ENCODE assay signal across 10 cellular contexts in the genomic region with DNA sequence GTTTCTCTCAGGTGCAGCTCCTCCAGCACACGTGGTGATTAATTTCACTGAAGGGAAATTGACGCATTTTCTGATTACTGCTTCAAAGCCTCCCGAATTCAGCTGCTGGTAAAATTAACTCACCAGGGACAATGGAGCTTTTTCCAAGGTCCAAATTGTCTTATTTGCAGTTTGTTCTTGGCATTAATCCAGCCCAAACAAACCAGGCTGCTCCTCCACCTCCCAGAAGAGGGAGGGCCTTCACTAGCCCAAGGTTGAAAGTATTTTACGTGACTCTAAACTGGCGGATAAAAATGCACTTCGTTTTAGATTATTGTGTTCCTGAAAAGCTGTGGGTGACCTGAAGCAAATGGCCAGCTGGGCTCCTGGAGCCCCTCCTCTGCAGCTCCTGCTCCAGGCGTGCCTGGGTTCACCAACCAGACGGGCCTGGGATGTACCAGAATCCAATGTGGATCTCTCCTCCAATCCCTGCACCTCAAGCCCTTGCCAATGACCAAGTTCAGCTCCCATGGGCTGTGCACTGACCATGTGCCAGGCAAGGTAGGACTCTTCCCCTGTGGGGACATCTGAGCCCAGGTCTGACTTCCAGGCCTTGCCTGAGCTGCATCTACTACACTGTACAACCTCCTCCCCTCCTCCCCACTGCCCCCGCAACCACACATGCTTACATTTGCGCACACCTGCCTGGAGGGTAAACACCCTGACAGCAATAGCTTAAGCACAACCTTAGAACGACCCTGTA.
DNase-seq lines count a peak whose midpoint lies in the region; ATAC-seq and TF ChIP-seq lines count a peak whose summit lies in the region.
"Had no signal": no experiment of that assay in that cellular context is flagged by ENCODE, and none has a peak within 500 bp of the region (broad histone marks: within the 10 kb centered on the region; RNA-seq: fewer than 3 reads in every experiment).

No MANE protein-coding gene starts in this region.

- TSS peak; percentile 15 for BruUV-seq in HCT116 (replicated peaks; lab: Mats Ljungman, UMichigan)

- 22 to 28% (median 24%) methylated on average over 11 of the region's 11 CpGs for WGBS in ovary, 3 donors

- H3K36me3 ChIP-seq in HCT116 (ENCODE audit: control insufficient read depth in 1 of 2, insufficient read depth in 2 of 2, low read length in 2 of 2) (peaks cover 2 to 6% of the 10 kb centered on the region in 2 experiments; a peak in 2 of 4 replicates), ovary (no peaks in the 10 kb centered on the region)

- no peak overlapping the region for H2AFZ ChIP-seq in HCT116 (ENCODE audit: low read depth, low read length, poor library complexity, severe bottlenecking)

- no peaks in the 10 kb centered on the region for H3K79me2 ChIP-seq in HCT116 (ENCODE audit: insufficient read depth, low read length)

- no peak overlapping the region for H3K27ac ChIP-seq in HCT116 (ENCODE audit: low read depth, low read length)
- peak overlapping the region in 1 of 2 donors; percentile 28 for H3K27ac ChIP-seq in ovary

- no peak for TF ChIP-seq RAD21 in HCT116 (IDR thresholded peaks at IDR 0.05; ENCODE audit: low read depth)

- RAD21 ChIA-PET in HCT116 (lab: Charles Lee; ENCODE audit: low non-redundant PET in 1 of 2, low total read pairs in 2 of 2, uncharacterized antibody in 2 of 2, unreplicated experiment in 2 of 2): no interaction called here

- CTCF ChIA-PET in HCT116 (lab: Charles Lee): no interaction called here

- DNase-seq in HCT116 (ENCODE audit: low read depth, low spot score): no peak
- peak; percentile 58 for DNase-seq in NCI-H2171 treated with DMSO at 0.1 percent for 48 hours (lab: John Stamatoyannopoulos, UW)
- peak; percentile 87 for DNase-seq in choroid plexus epithelial cell (ENCODE audit: low read depth)
- DNase-seq in ovary: peak in 3 of 5 donors; percentile 26 to 57 (median 46)
- DNase-seq in activated CD4-positive, alpha-beta T cell treated with anti-CD3 and anti-CD28 coated beads, Interleukin-2, amount 50 U/mL, for 48 hours: no peak
- DNase-seq in SIG-M5 (lab: John Stamatoyannopoulos, UW): no peak
- DNase-seq: IMR-90 had no signal

- H4K20me1 ChIP-seq in HCT116 (ENCODE audit: insufficient read depth): no peaks in the 10 kb centered on the region

- H3K4me1 ChIP-seq in HCT116 (ENCODE audit: control insufficient read depth in 1 of 2, insufficient read depth in 2 of 2, low read length in 2 of 2) (no peaks in the 10 kb centered on the region), ovary (ENCODE audit: insufficient read depth) (peaks cover 13% of the 10 kb centered on the region)

- no peak; the same call in 1 of the 2 replicates for ATAC-seq in HCT116
- no peak for ATAC-seq in GM18520 (IDR thresholded peaks at IDR 0.05; ENCODE audit: unreplicated experiment)
- no peak for ATAC-seq in GM21619 (IDR thresholded peaks at IDR 0.05; ENCODE audit: unreplicated experiment)

- POLR2A ChIA-PET in HCT116 (lab: Charles Lee): no interaction called here

- H3K9me2 ChIP-seq in HCT116 (ENCODE audit: insufficient read depth): no peaks in the 10 kb centered on the region

- intact Hi-C loops in HCT116 (cut with micrococcal nuclease): no loop called here
- intact Hi-C loops in ovary (cut with DNase I): no loop called here

- H3K9ac ChIP-seq in HCT116 (ENCODE audit: low read length): no peak overlapping the region

- H3K4me3 ChIP-seq in HCT116 (replicated peaks in 1 of 2; ENCODE audit: low read depth in 1 of 2, low read length in 2 of 2): no peak overlapping the region
- H3K4me3 ChIP-seq in choroid plexus epithelial cell (ENCODE audit: low read depth, low read length): no peak overlapping the region
- H3K4me3 ChIP-seq in ovary: no peak overlapping the region
- H3K4me3 ChIP-seq: right atrium auricular region had no signal

- TF ChIP-seq EP300 in ovary (IDR thresholded peaks at IDR 0.05): no peak

- H3K4me2 ChIP-seq in HCT116 (ENCODE audit: low read length): no peak overlapping the region

- TF ChIP-seq CTCF in HCT116 (IDR thresholded peaks at IDR 0.05 in 2 of 3, conservative IDR thresholded peaks at IDR 0.05 in 1 of 3; ENCODE audit: borderline replicate concordance in 1 of 3, insufficient read depth in 1 of 3, low read depth in 2 of 3, low read length in 2 of 3) (no peak), choroid plexus epithelial cell (conservative IDR thresholded peaks at IDR 0.05; ENCODE audit: low read depth, low read length) (peak; percentile 11), ovary (IDR thresholded peaks at IDR 0.05) (no peak)

- TF ChIP-seq POLR2A in HCT116 (IDR thresholded peaks at IDR 0.05; ENCODE audit: borderline replicate concordance, extremely low read depth, insufficient read depth, insufficient read length) (no peak), ovary (IDR thresholded peaks at IDR 0.05) (no peak)

- H3K9me3 ChIP-seq in HCT116 (ENCODE audit: control insufficient read depth in 1 of 2, insufficient read depth in 1 of 2, low read depth in 1 of 2, low read length in 2 of 2) (no peaks in the 10 kb centered on the region), ovary (no peaks in the 10 kb centered on the region)
- H3K9me3 ChIP-seq: right atrium auricular region had no signal

- no peaks in the 10 kb centered on the region for H3K27me3 ChIP-seq in HCT116 (ENCODE audit: insufficient read depth, low read length)
- H3K27me3 ChIP-seq in ovary: no peaks in the 10 kb centered on the region
- H3K27me3 ChIP-seq: right atrium auricular region had no signal

TF ChIP-seq in HCT116, 20 proteins besides CTCF, POLR2A, EP300 and RAD21:
- TF ChIP-seq ELF1 (IDR thresholded peaks at IDR 0.05; ENCODE audit: borderline replicate concordance, low read depth): no peak
- TF ChIP-seq, protein P1, sequence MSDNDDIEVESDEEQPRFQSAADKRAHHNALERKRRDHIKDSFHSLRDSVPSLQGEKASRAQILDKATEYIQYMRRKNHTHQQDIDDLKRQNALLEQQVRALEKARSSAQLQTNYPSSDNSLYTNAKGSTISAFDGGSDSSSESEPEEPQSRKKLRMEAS (IDR thresholded peaks at IDR 0.05): no peak
- TF ChIP-seq TCF7L2 (IDR thresholded peaks at IDR 0.05; ENCODE audit: borderline replicate concordance, extremely low read depth, insufficient read depth, insufficient read length): no peak
- TF ChIP-seq ZNF274 (IDR thresholded peaks at IDR 0.05; ENCODE audit: low read depth, low read length): no peak
- TF ChIP-seq CEBPB (IDR thresholded peaks at IDR 0.05; ENCODE audit: low read depth): no peak
- TF ChIP-seq EZH2phosphoT487 (IDR thresholded peaks at IDR 0.05; ENCODE audit: borderline replicate concordance): no peak
- TF ChIP-seq, protein P2, sequence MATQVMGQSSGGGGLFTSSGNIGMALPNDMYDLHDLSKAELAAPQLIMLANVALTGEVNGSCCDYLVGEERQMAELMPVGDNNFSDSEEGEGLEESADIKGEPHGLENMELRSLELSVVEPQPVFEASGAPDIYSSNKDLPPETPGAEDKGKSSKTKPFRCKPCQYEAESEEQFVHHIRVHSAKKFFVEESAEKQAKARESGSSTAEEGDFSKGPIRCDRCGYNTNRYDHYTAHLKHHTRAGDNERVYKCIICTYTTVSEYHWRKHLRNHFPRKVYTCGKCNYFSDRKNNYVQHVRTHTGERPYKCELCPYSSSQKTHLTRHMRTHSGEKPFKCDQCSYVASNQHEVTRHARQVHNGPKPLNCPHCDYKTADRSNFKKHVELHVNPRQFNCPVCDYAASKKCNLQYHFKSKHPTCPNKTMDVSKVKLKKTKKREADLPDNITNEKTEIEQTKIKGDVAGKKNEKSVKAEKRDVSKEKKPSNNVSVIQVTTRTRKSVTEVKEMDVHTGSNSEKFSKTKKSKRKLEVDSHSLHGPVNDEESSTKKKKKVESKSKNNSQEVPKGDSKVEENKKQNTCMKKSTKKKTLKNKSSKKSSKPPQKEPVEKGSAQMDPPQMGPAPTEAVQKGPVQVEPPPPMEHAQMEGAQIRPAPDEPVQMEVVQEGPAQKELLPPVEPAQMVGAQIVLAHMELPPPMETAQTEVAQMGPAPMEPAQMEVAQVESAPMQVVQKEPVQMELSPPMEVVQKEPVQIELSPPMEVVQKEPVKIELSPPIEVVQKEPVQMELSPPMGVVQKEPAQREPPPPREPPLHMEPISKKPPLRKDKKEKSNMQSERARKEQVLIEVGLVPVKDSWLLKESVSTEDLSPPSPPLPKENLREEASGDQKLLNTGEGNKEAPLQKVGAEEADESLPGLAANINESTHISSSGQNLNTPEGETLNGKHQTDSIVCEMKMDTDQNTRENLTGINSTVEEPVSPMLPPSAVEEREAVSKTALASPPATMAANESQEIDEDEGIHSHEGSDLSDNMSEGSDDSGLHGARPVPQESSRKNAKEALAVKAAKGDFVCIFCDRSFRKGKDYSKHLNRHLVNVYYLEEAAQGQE (IDR thresholded peaks at IDR 0.05; ENCODE audit: low read depth): no peak
- no peak for TF ChIP-seq SP1 (IDR thresholded peaks at IDR 0.05; ENCODE audit: low read depth)
- TF ChIP-seq FOSL1 (IDR thresholded peaks at IDR 0.05; ENCODE audit: low read depth): no peak

Comparison
In these comparisons a context has a peak if more than half of its experiments do, and no peak if none do; other contexts are left out.
1. DNase-seq: peak in NCI-H2171 treated with DMSO at 0.1 percent for 48 hours (single experiment), choroid plexus epithelial cell (single experiment) and ovary (3 of 5); none in HCT116 (single experiment), activated CD4-positive, alpha-beta T cell treated with anti-CD3 and anti-CD28 coated beads, Interleukin-2, amount 50 U/mL, for 48 hours (0 of 2) and SIG-M5 (single experiment).